In genomic region chr7:79984210-79984609, GRCh38 we compare ENCODE assay signal across 22 cellular contexts.
DNase-seq lines count a peak whose midpoint lies in the region; ATAC-seq and TF ChIP-seq lines count a peak whose summit lies in the region.
"Had no signal": no experiment of that assay in that cellular context is flagged by ENCODE, and none has a peak within 500 bp of the region (broad histone marks: within the 10 kb centered on the region; RNA-seq: fewer than 3 reads in every experiment).

No MANE protein-coding gene starts in this region.

- H3K36me3 ChIP-seq in mucosa of descending colon (ENCODE audit: low read depth), result no peaks in the 10 kb centered on the region
- H3K36me3 ChIP-seq: MG63, thyroid gland had no signal

- DNase-seq in AG20443 (ENCODE audit: low spot score), result peak; percentile 8
- DNase-seq in LHCN-M2 (ENCODE audit: low read depth), result peak; percentile 32
- peak; percentile 11 to 80 for DNase-seq in cardiac fibroblast (ENCODE audit: low read depth in 2 of 2)
- DNase-seq in non-pigmented ciliary epithelial cell (ENCODE audit: low read depth), result peak; percentile 48
- no peak for DNase-seq in mucosa of descending colon
- no peak for DNase-seq in activated naive CD4-positive, alpha-beta T cell treated with Interleukin-2 at 50 U/mL for 16 hours
- no peak for DNase-seq in activated CD4-positive, alpha-beta T cell treated with anti-CD3 and anti-CD28 coated beads for 1 hour
- DNase-seq: activated CD4-positive, alpha-beta T cell treated with anti-CD3 and anti-CD28 coated beads, Interleukin-2, amount 50 U/mL, for 4 hours; activated CD8-positive, alpha-beta memory T cell treated with anti-CD3 and anti-CD28 coated beads, Interleukin-2, amount 50 U/mL, for 48 hours; activated effector memory CD4-positive, alpha-beta T cell treated with Interleukin-2 at 50 U/mL for 16 hours; head of caudate nucleus; MG63; NCI-H1436; NCI-H2171 treated with DMSO at 0.1 percent for 48 hours; NCI-H69; SIG-M5; stimulated activated CD4-positive, alpha-beta T cell treated with anti-CD3 and anti-CD28 coated beads, Interleukin-2, amount 100 ng/mL, for 24 hours; stimulated activated naive CD4-positive, alpha-beta T cell treated with Interleukin-2 at 50 U/mL for 16 hours; T-helper 17 cell; thyroid gland had no signal

- no peak for TF ChIP-seq CTCF in cardiac fibroblast (IDR thresholded peaks at IDR 0.05; ENCODE audit: low read depth, low read length)
- TF ChIP-seq CTCF in mucosa of descending colon (IDR thresholded peaks at IDR 0.05), result no peak

- intact Hi-C loops in mucosa of descending colon (cut with DNase I, micrococcal nuclease), result no loop called here

- H3K9me3 ChIP-seq in mucosa of descending colon, result no peaks in the 10 kb centered on the region
- H3K9me3 ChIP-seq: MG63, thyroid gland had no signal

- H3K4me1 ChIP-seq in mucosa of descending colon (ENCODE audit: low read depth), result no peaks in the 10 kb centered on the region
- H3K4me1 ChIP-seq: thyroid gland had no signal

- H3K4me3 ChIP-seq in cardiac fibroblast (replicated peaks in 1 of 2; ENCODE audit: low read depth in 2 of 2, low read length in 2 of 2), result no peak overlapping the region
- no peak overlapping the region for H3K4me3 ChIP-seq in mucosa of descending colon
- H3K4me3 ChIP-seq: MG63, thyroid gland had no signal

- ATAC-seq in mucosa of descending colon, result no peak
- no peak for ATAC-seq in GM19395 (IDR thresholded peaks at IDR 0.05; ENCODE audit: unreplicated experiment)
- ATAC-seq: left lobe of liver, T-helper 17 cell had no signal

Comparison
In these comparisons a context has a peak if more than half of its experiments do, and no peak if none do; other contexts are left out.
1. DNase-seq: peak in AG20443 (single experiment), LHCN-M2 (single experiment), cardiac fibroblast (2 of 2) and non-pigmented ciliary epithelial cell (single experiment); none in mucosa of descending colon (0 of 3), activated naive CD4-positive, alpha-beta T cell treated with Interleukin-2 at 50 U/mL for 16 hours (single experiment) and activated CD4-positive, alpha-beta T cell treated with anti-CD3 and anti-CD28 coated beads for 1 hour (single experiment).